13 cellular contexts compared by ENCODE assay signal in genomic region chr15:56693761-56694160, GRCh38.
"Had no signal": no experiment of that assay in that cellular context is flagged by ENCODE, and none has a peak within 500 bp of the region (broad histone marks: within the 10 kb centered on the region; RNA-seq: fewer than 3 reads in every experiment).

No MANE protein-coding gene starts in this region.

- H3K4me3 ChIP-seq: body of pancreas, gastroesophageal sphincter, stomach, thoracic aorta had no signal

- DNase-seq: activated CD4-positive, alpha-beta T cell treated with anti-CD3 and anti-CD28 coated beads for 48 hours; activated CD8-positive, alpha-beta memory T cell treated with anti-CD3 and anti-CD28 coated beads, Interleukin-2, amount 50 U/mL, for 48 hours; activated CD8-positive, alpha-beta T cell treated with anti-CD3 and anti-CD28 coated beads, Interleukin-2, amount 10 ng/mL, durations not matched to agents 7 days and 5 days; activated naive CD4-positive, alpha-beta T cell treated with anti-CD3 and anti-CD28 coated beads for 36 hours; body of pancreas; effector memory CD8-positive, alpha-beta T cell; erythroblast; kidney glomerular epithelial cell; retina; stomach had no signal

- H3K27me3 ChIP-seq: body of pancreas, gastroesophageal sphincter, stomach had no signal

- H3K27me3 Mint-ChIP-seq: dendritic cell treated with granulocyte-macrophage colony-stimulating factor and Interleukin-4, amounts not matched to agents 40 ng/mL and 50 ng/mL, for 4 days; effector memory CD8-positive, alpha-beta T cell had no signal

- H3K27ac Mint-ChIP-seq: activated CD8-positive, alpha-beta T cell treated with anti-CD3 and anti-CD28 coated beads, Interleukin-2, amount 10 ng/mL, durations not matched to agents 7 days and 5 days; activated naive CD4-positive, alpha-beta T cell treated with anti-CD3 and anti-CD28 coated beads for 36 hours; dendritic cell treated with granulocyte-macrophage colony-stimulating factor and Interleukin-4, amounts not matched to agents 40 ng/mL and 50 ng/mL, for 4 days had no signal

- H3K4me3 Mint-ChIP-seq: activated CD8-positive, alpha-beta T cell treated with anti-CD3 and anti-CD28 coated beads, Interleukin-2, amount 10 ng/mL, durations not matched to agents 7 days and 5 days; activated naive CD4-positive, alpha-beta T cell treated with anti-CD3 and anti-CD28 coated beads for 36 hours; dendritic cell treated with granulocyte-macrophage colony-stimulating factor and Interleukin-4, amounts not matched to agents 40 ng/mL and 50 ng/mL, for 4 days; effector memory CD8-positive, alpha-beta T cell had no signal

- H3K27ac ChIP-seq: body of pancreas, gastroesophageal sphincter, stomach, thoracic aorta had no signal

- H3K9me3 ChIP-seq: body of pancreas, gastroesophageal sphincter, stomach, thoracic aorta had no signal

- H3K4me1 ChIP-seq: body of pancreas, gastroesophageal sphincter, stomach had no signal

- H3K9me3 Mint-ChIP-seq: activated naive CD4-positive, alpha-beta T cell treated with anti-CD3 and anti-CD28 coated beads for 36 hours; dendritic cell treated with granulocyte-macrophage colony-stimulating factor and Interleukin-4, amounts not matched to agents 40 ng/mL and 50 ng/mL, for 4 days; effector memory CD8-positive, alpha-beta T cell had no signal
